ENCODE assay signal across 15 cellular contexts in genomic region chr3:60720696-60721228, GRCh38.
"Had no signal": no experiment of that assay in that cellular context is flagged by ENCODE, and none has a peak within 500 bp of the region (broad histone marks: within the 10 kb centered on the region; RNA-seq: fewer than 3 reads in every experiment).

No MANE protein-coding gene starts in this region.

- ATAC-seq: body of pancreas, mucosa of descending colon had no signal

- DNase-seq: activated CD4-positive, alpha-beta T cell treated with anti-CD3 and anti-CD28 coated beads for 1 hour; activated gamma-delta T cell treated with Interleukin-2 at 50 U/mL for 16 hours; activated naive CD8-positive, alpha-beta T cell treated with anti-CD3 and anti-CD28 coated beads for 36 hours; amniotic stem cell; body of pancreas; central memory CD4-positive, alpha-beta T cell; mucosa of descending colon; naive B cell; testis; WERI-Rb-1 had no signal

- H3K27ac ChIP-seq: body of pancreas, coronary artery, neural progenitor cell, prostate gland, right atrium auricular region, skin epidermis, testis, WERI-Rb-1 had no signal
